Comparison of ENCODE assay signal across 1 cellular context in genomic region chr18:35344736-35345459, GRCh38.
TF ChIP-seq lines count a peak whose summit lies in the region.

No MANE protein-coding gene starts in this region.

TF ChIP-seq in WTC11, 78 proteins besides CTCF, POLR2A, EP300 and RAD21 (continued from another document):
- TF ChIP-seq, protein P1, sequence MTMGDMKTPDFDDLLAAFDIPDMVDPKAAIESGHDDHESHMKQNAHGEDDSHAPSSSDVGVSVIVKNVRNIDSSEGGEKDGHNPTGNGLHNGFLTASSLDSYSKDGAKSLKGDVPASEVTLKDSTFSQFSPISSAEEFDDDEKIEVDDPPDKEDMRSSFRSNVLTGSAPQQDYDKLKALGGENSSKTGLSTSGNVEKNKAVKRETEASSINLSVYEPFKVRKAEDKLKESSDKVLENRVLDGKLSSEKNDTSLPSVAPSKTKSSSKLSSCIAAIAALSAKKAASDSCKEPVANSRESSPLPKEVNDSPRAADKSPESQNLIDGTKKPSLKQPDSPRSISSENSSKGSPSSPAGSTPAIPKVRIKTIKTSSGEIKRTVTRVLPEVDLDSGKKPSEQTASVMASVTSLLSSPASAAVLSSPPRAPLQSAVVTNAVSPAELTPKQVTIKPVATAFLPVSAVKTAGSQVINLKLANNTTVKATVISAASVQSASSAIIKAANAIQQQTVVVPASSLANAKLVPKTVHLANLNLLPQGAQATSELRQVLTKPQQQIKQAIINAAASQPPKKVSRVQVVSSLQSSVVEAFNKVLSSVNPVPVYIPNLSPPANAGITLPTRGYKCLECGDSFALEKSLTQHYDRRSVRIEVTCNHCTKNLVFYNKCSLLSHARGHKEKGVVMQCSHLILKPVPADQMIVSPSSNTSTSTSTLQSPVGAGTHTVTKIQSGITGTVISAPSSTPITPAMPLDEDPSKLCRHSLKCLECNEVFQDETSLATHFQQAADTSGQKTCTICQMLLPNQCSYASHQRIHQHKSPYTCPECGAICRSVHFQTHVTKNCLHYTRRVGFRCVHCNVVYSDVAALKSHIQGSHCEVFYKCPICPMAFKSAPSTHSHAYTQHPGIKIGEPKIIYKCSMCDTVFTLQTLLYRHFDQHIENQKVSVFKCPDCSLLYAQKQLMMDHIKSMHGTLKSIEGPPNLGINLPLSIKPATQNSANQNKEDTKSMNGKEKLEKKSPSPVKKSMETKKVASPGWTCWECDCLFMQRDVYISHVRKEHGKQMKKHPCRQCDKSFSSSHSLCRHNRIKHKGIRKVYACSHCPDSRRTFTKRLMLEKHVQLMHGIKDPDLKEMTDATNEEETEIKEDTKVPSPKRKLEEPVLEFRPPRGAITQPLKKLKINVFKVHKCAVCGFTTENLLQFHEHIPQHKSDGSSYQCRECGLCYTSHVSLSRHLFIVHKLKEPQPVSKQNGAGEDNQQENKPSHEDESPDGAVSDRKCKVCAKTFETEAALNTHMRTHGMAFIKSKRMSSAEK (CRISPR knock-in tag; IDR thresholded peaks at IDR 0.05; ENCODE audit: borderline replicate concordance) = no peak
- no peak for TF ChIP-seq FOXK1 (CRISPR knock-in tag; IDR thresholded peaks at IDR 0.05)
- TF ChIP-seq ZNF121 (CRISPR knock-in tag; IDR thresholded peaks at IDR 0.05) = no peak
- no peak for TF ChIP-seq NFYB (CRISPR knock-in tag; conservative IDR thresholded peaks at IDR 0.05; ENCODE audit: low read depth)
- TF ChIP-seq ZSCAN18 (CRISPR knock-in tag; IDR thresholded peaks at IDR 0.05) = no peak
- TF ChIP-seq NR1H2 (CRISPR knock-in tag; IDR thresholded peaks at IDR 0.05) = no peak
